In the genomic region with DNA sequence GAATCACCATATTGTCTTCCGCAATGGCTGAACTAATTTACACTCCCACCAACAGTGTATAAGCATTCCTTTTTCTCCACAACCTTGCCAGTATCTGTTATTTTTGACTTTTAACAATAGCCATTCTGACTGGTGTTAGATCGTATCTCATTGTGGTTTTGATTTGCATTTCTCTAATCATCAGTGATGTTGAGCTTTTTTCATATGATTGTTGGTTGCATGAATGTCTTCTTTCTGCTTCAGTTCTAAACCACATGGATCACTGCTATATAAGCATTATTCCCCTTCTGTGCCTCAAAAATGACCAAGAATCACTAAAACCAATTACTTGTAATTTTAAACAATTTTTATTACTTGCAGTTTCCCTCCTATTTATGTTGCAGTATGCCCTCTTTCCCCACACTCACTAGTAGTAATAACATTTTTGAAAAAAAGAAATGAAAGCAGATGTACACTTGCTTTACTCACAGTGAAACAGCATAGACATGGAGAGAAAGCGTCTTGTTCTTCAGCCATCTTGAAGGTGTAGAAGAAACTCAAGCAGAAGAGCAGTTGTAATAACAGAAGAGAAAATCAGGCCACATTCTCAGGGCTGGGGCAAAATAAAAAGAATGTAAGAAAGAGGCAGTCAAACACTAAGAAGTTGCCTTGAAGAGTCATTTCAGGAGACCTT, we compare ENCODE assay signal across 15 cellular contexts. TPM values are rescaled to one million over a fixed set of nuclear protein-coding genes. Genes with fewer than 3 reads are reported as not detected.
DNase-seq lines count a peak whose midpoint lies in the region; ATAC-seq and TF ChIP-seq lines count a peak whose summit lies in the region.
"Had no signal": no experiment of that assay in that cellular context is flagged by ENCODE, and none has a peak within 500 bp of the region (broad histone marks: within the 10 kb centered on the region; RNA-seq: fewer than 3 reads in every experiment).

No MANE protein-coding gene starts in this region.

- peak; percentile 80 for DNase-seq in GM12865 (ENCODE audit: low read depth)
- DNase-seq in NCI-H1048 (lab: John Stamatoyannopoulos, UW), result peak; percentile 12
- no peak for DNase-seq in DMS 273 (lab: John Stamatoyannopoulos, UW; ENCODE audit: unreplicated experiment)
- no peak for DNase-seq in activated CD8-positive, alpha-beta memory T cell treated with anti-CD3 and anti-CD28 coated beads, Interleukin-2, amount 50 U/mL, for 48 hours
- DNase-seq in DMS114 treated with DMSO at 0.1 percent for 48 hours (lab: John Stamatoyannopoulos, UW; ENCODE audit: unreplicated experiment), result no peak
- DNase-seq in posterior vena cava (ENCODE audit: low spot score), result no peak
- DNase-seq: activated CD4-positive, CD25-positive, alpha-beta regulatory T cell; left lung; NCI-H2081 treated with DMSO at 0.1 percent for 48 hours; stimulated activated CD4-positive, alpha-beta T cell treated with anti-CD3 and anti-CD28 coated beads, Interleukin-4, amount 100 ng/mL, for 24 hours; stimulated activated naive CD4-positive, alpha-beta T cell had no signal

- intact Hi-C loops in posterior vena cava (cut with DNase I), result no loop called here

- H3K4me3 ChIP-seq in GM12865 (ENCODE audit: low read depth, low read length), result no peak overlapping the region; the same call in 1 of the 2 replicates
- H3K4me3 ChIP-seq: hepatocyte, left lung had no signal

- ATAC-seq in GM19452 (IDR thresholded peaks at IDR 0.05; ENCODE audit: unreplicated experiment) (peak; percentile 36), HG02870 (IDR thresholded peaks at IDR 0.05; ENCODE audit: unreplicated experiment) (peak; percentile 63)
- ATAC-seq: esophagus mucosa, left lung had no signal

- no peak for TF ChIP-seq CTCF in GM12865 (IDR thresholded peaks at IDR 0.05; ENCODE audit: insufficient read depth, low read depth, low read length, missing control alignments)

RNA-seq across cellular contexts. Expression of a gene that starts 4.5 kb away (rescaled TPM):
- total RNA-seq in posterior vena cava, result not detected
- total RNA-seq: esophagus mucosa, hepatocyte, left lung had no signal

Comparison
In these comparisons a context has a peak if more than half of its experiments do, and no peak if none do; other contexts are left out.
1. DNase-seq: peak in GM12865 (single experiment) and NCI-H1048 (single experiment); none in DMS 273 (single experiment), activated CD8-positive, alpha-beta memory T cell treated with anti-CD3 and anti-CD28 coated beads, Interleukin-2, amount 50 U/mL, for 48 hours (single experiment), DMS114 treated with DMSO at 0.1 percent for 48 hours (single experiment) and posterior vena cava (single experiment).